Comparison of ENCODE assay signal across 19 cellular contexts in the genomic region with DNA sequence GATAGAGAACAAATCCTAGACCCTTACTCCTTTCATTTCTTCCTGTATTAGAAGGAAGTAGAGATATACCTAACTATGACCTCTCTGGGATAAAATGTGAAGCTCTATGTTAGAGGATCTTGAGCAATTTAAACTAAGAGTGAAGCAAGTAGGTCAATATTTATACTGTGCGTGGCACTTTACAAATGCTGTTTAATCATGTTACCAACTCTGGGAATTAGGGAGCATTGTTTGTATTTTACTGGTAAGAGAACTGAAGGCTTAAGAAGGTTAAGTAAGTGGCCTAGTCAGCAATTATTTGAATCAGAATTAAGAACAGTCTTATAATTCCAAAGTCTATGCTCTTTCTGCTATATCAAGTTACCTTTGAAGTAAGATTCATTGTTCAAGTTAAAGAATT. TPM values are rescaled to one million over a fixed set of nuclear protein-coding genes. Genes with fewer than 3 reads are reported as not detected.
DNase-seq lines count a peak whose midpoint lies in the region; ATAC-seq, FAIRE-seq and TF ChIP-seq lines count a peak whose summit lies in the region.
"Had no signal": no experiment of that assay in that cellular context is flagged by ENCODE, and none has a peak within 500 bp of the region (broad histone marks: within the 10 kb centered on the region; RNA-seq: fewer than 3 reads in every experiment).

No MANE protein-coding gene starts in this region.

- H3K79me1 ChIP-seq in mesenchymal stem cell (replicated peaks; ENCODE audit: low read length, poor library complexity, severe bottlenecking): peaks cover 13% of the 10 kb centered on the region

- H3K14ac ChIP-seq in mesenchymal stem cell (ENCODE audit: low read length in 2 of 2): no peak overlapping the region

- H3K4me3 Mint-ChIP-seq in activated T-helper 17 cell treated with anti-CD3 and anti-CD28 coated beads, Interleukin-2, amount 50 U/mL, for 72 hours: no peak overlapping the region
- H3K4me3 Mint-ChIP-seq in neural progenitor cell: no peak overlapping the region
- H3K4me3 Mint-ChIP-seq: T-helper 2 cell treated with Interferon-gamma antibody and Interleukin-4, amounts not matched to agents 5 μg/mL and 100 μg/mL, for 36 hours had no signal

- no peaks in the 10 kb centered on the region for H3F3A ChIP-seq in neural progenitor cell (ENCODE audit: low read depth)

- no peaks in the 10 kb centered on the region for H4K20me1 ChIP-seq in neural progenitor cell (ENCODE audit: low read depth)

- H2BK15ac ChIP-seq in mesenchymal stem cell (ENCODE audit: low read depth, poor library complexity, severe bottlenecking): no peak overlapping the region

- no peak overlapping the region for H3K23ac ChIP-seq in mesenchymal stem cell (ENCODE audit: low read length in 2 of 2)

- H3K4me3 ChIP-seq in mesenchymal stem cell (ENCODE audit: insufficient read depth in 1 of 2, low read depth in 1 of 2, low read length in 2 of 2): peak overlapping the region in 1 of 2 experiments; percentile 10
- H3K4me3 ChIP-seq in neural progenitor cell: no peak overlapping the region
- H3K4me3 ChIP-seq: heart right ventricle, left ventricle myocardium inferior had no signal

- no peak overlapping the region for H2BK12ac ChIP-seq in mesenchymal stem cell (ENCODE audit: low read length in 2 of 2)

- no peak overlapping the region for H3K18ac ChIP-seq in mesenchymal stem cell (ENCODE audit: low read depth in 1 of 2, low read length in 2 of 2)

- intact Hi-C loops in left cardiac atrium (cut with DNase I) (no loop called here), left ventricle myocardium superior (cut with micrococcal nuclease) (no loop called here)

- H3K36me3 Mint-ChIP-seq in activated T-helper 17 cell treated with anti-CD3 and anti-CD28 coated beads, Interleukin-2, amount 50 U/mL, for 72 hours (ENCODE audit: low read depth): no peaks in the 10 kb centered on the region
- no peaks in the 10 kb centered on the region for H3K36me3 Mint-ChIP-seq in neural progenitor cell

- peaks cover 11% of the 10 kb centered on the region for H3K27me3 Mint-ChIP-seq in activated T-helper 17 cell treated with anti-CD3 and anti-CD28 coated beads, Interleukin-2, amount 50 U/mL, for 72 hours
- H3K27me3 Mint-ChIP-seq in neural progenitor cell (ENCODE audit: insufficient read depth, low read depth): no peaks in the 10 kb centered on the region

- ATAC-seq in left cardiac atrium: peak; percentile 38 to 55
- no peak for ATAC-seq in left ventricle myocardium superior
- ATAC-seq in activated T-helper 17 cell treated with anti-CD3 and anti-CD28 coated beads, Interleukin-2, amount 50 U/mL, for 72 hours (replicated peaks): no peak
- ATAC-seq: heart right ventricle had no signal

- H3K27ac Mint-ChIP-seq in activated T-helper 17 cell treated with anti-CD3 and anti-CD28 coated beads, Interleukin-2, amount 50 U/mL, for 72 hours: no peak overlapping the region
- no peak overlapping the region for H3K27ac Mint-ChIP-seq in neural progenitor cell
- H3K27ac Mint-ChIP-seq: T-helper 2 cell treated with Interferon-gamma antibody and Interleukin-4, amounts not matched to agents 5 μg/mL and 100 μg/mL, for 36 hours had no signal

- H2BK5ac ChIP-seq in mesenchymal stem cell (ENCODE audit: low read depth, low read length, poor library complexity, severe bottlenecking): no peak overlapping the region

- H2BK120ac ChIP-seq in mesenchymal stem cell (ENCODE audit: low read depth, low read length): no peak overlapping the region

- no peaks in the 10 kb centered on the region for H3K9me3 Mint-ChIP-seq in activated T-helper 17 cell treated with anti-CD3 and anti-CD28 coated beads, Interleukin-2, amount 50 U/mL, for 72 hours
- H3K9me3 Mint-ChIP-seq in neural progenitor cell: no peaks in the 10 kb centered on the region
- H3K9me3 Mint-ChIP-seq: T-helper 2 cell treated with Interferon-gamma antibody and Interleukin-4, amounts not matched to agents 5 μg/mL and 100 μg/mL, for 36 hours had no signal

- peak; percentile 29 for FAIRE-seq in endometrium (lab: Jason Lieb, UNC)
- FAIRE-seq: GM18507 had no signal

- H3K4me2 ChIP-seq in mesenchymal stem cell (ENCODE audit: low read length, poor library complexity, severe bottlenecking): no peak overlapping the region
- H3K4me2 ChIP-seq in neural progenitor cell: no peak overlapping the region

- no peak overlapping the region for H4K91ac ChIP-seq in mesenchymal stem cell (ENCODE audit: low read length)

- H3K27ac ChIP-seq in mesenchymal stem cell (ENCODE audit: low read length, poor library complexity, severe bottlenecking) (no peak overlapping the region), neural progenitor cell (no peak overlapping the region)
- H3K27ac ChIP-seq: heart right ventricle, left ventricle myocardium inferior, RWPE1 had no signal

- H3K36me3 ChIP-seq in mesenchymal stem cell (ENCODE audit: control insufficient read depth in 1 of 2, insufficient read depth in 2 of 2, low read depth in 1 of 2, low read length in 2 of 2) (peaks cover 0 to 24% of the 10 kb centered on the region in 2 experiments), neural progenitor cell (no peaks in the 10 kb centered on the region)
- H3K36me3 ChIP-seq: heart right ventricle, left ventricle myocardium inferior had no signal

- H2AK5ac ChIP-seq in mesenchymal stem cell (ENCODE audit: low read length, severe bottlenecking): no peak overlapping the region

- TF ChIP-seq CTCF in neural progenitor cell (IDR thresholded peaks at IDR 0.05): no peak

- H3K4ac ChIP-seq in mesenchymal stem cell (ENCODE audit: low read depth in 1 of 2, low read length in 2 of 2): no peak overlapping the region

- H3K27me3 ChIP-seq in mesenchymal stem cell (ENCODE audit: control insufficient read depth in 1 of 2, insufficient read depth in 1 of 2, low read length in 2 of 2) (no peaks in the 10 kb centered on the region), neural progenitor cell (no peaks in the 10 kb centered on the region)
- H3K27me3 ChIP-seq: heart right ventricle had no signal

- no peaks in the 10 kb centered on the region for H3K4me1 Mint-ChIP-seq in activated T-helper 17 cell treated with anti-CD3 and anti-CD28 coated beads, Interleukin-2, amount 50 U/mL, for 72 hours
- no peaks in the 10 kb centered on the region for H3K4me1 Mint-ChIP-seq in neural progenitor cell

- WGBS in mesenchymal stem cell: 77% methylated on average over 1 of the region's 1 CpG

- H4K8ac ChIP-seq in mesenchymal stem cell (ENCODE audit: low read length): no peak overlapping the region

- no peaks in the 10 kb centered on the region for H3K79me2 ChIP-seq in neural progenitor cell (ENCODE audit: low read depth)

- H3K4me1 ChIP-seq in mesenchymal stem cell (ENCODE audit: control insufficient read depth, insufficient read depth, low read depth, low read length): peaks cover 5% of the 10 kb centered on the region
- H3K4me1 ChIP-seq in neural progenitor cell: peaks cover 9% of the 10 kb centered on the region
- H3K4me1 ChIP-seq: left ventricle myocardium inferior had no signal

- H3K9ac ChIP-seq in mesenchymal stem cell (ENCODE audit: low read length): peak overlapping the region; percentile 7
- H3K9ac ChIP-seq in neural progenitor cell: no peak overlapping the region

- H2AFZ ChIP-seq in mesenchymal stem cell (ENCODE audit: low read depth, low read length) (no peak overlapping the region), neural progenitor cell (replicated peaks) (no peak overlapping the region)

- DNase-seq in left cardiac atrium (no peak), left ventricle myocardium superior (no peak), mesenchymal stem cell (peak; percentile 38), Kasumi-1 (lab: John Stamatoyannopoulos, UW) (no peak), NCI-H2196 treated with DMSO at 0.1 percent for 48 hours (lab: John Stamatoyannopoulos, UW; ENCODE audit: unreplicated experiment) (no peak), neural progenitor cell (ENCODE audit: low spot score) (no peak)
- DNase-seq: activated effector memory CD4-positive, alpha-beta T cell treated with anti-CD3 and anti-CD28 coated beads, Interleukin-2, amount 50 U/mL, for 16 hours; effector memory CD4-positive, alpha-beta T cell; GOT3; heart right ventricle; left ventricle myocardium inferior; NCI-H1048; NCI-H446 treated with DMSO at 0.1 percent for 48 hours; substantia nigra had no signal

- H3K9me3 ChIP-seq in mesenchymal stem cell (ENCODE audit: control insufficient read depth, low read length): no peaks in the 10 kb centered on the region
- no peaks in the 10 kb centered on the region for H3K9me3 ChIP-seq in neural progenitor cell (ENCODE audit: low read depth)
- H3K9me3 ChIP-seq: left ventricle myocardium inferior had no signal

RNA-seq across cellular contexts. Expression of gene TNC, which starts 12.0 kb away (rescaled TPM):
- total RNA-seq in left cardiac atrium: 10 to 100 TPM in 1 of 2 donors, 1 to 10 TPM in 1; 4.3 to 54.5 TPM
- 2.5 TPM for total RNA-seq in left ventricle myocardium superior
- 32.2 TPM for polyA plus RNA-seq in mesenchymal stem cell (2013, experiment 1 of 2)
- 29.1 TPM for polyA plus RNA-seq in mesenchymal stem cell (2013, experiment 2 of 2)
- not detected for total RNA-seq in activated T-helper 17 cell treated with anti-CD3 and anti-CD28 coated beads, Interleukin-2, amount 50 U/mL, for 72 hours
- 54.9 and 56.1 TPM in 2 replicates for total RNA-seq in neural progenitor cell (ENCODE audit: low replicate concordance)

Comparison
In these comparisons a context has a peak if more than half of its experiments do, and no peak if none do; other contexts are left out.
1. ATAC-seq: peak in left cardiac atrium (2 of 2); none in left ventricle myocardium superior (single experiment) and activated T-helper 17 cell treated with anti-CD3 and anti-CD28 coated beads, Interleukin-2, amount 50 U/mL, for 72 hours (single experiment).